Comparison of ENCODE assay signal across 14 cellular contexts in genomic region chr18:10661333-10661732, GRCh38.
DNase-seq lines count a peak whose midpoint lies in the region; ATAC-seq and TF ChIP-seq lines count a peak whose summit lies in the region.
"Had no signal": no experiment of that assay in that cellular context is flagged by ENCODE, and none has a peak within 500 bp of the region (broad histone marks: within the 10 kb centered on the region; RNA-seq: fewer than 3 reads in every experiment).

No MANE protein-coding gene starts in this region.

- no peaks in the 10 kb centered on the region for H3K79me1 ChIP-seq in mesenchymal stem cell (replicated peaks; ENCODE audit: low read length, poor library complexity, severe bottlenecking)

- H3K27me3 Mint-ChIP-seq in Calu3 (ENCODE audit: unreplicated experiment), result no peaks in the 10 kb centered on the region
- H3K27me3 Mint-ChIP-seq in HFFc6 (ENCODE audit: insufficient read depth), result peaks cover 27% of the 10 kb centered on the region
- no peaks in the 10 kb centered on the region for H3K27me3 Mint-ChIP-seq in activated naive CD4-positive, alpha-beta T cell treated with anti-CD3 and anti-CD28 coated beads, Interleukin-2, amount 10 ng/mL, durations not matched to agents 7 days and 5 days

- H3K4me3 ChIP-seq in mesenchymal stem cell (ENCODE audit: insufficient read depth in 1 of 2, low read depth in 1 of 2, low read length in 2 of 2) (peak overlapping the region in 1 of 2 experiments; percentile 22), coronary artery (no peak overlapping the region)
- H3K4me3 ChIP-seq: neural progenitor cell had no signal

- WGBS in mesenchymal stem cell, result 67% methylated on average over 1 of the region's 3 CpGs

- ATAC-seq in activated naive CD4-positive, alpha-beta T cell treated with anti-CD3 and anti-CD28 coated beads, Interleukin-2, amount 50 U/mL, for 72 hours, result no peak
- ATAC-seq: T-helper 17 cell had no signal

- TF ChIP-seq CTCF in Calu3 (IDR thresholded peaks at IDR 0.05; ENCODE audit: unreplicated experiment) (no peak), coronary artery (IDR thresholded peaks at IDR 0.05) (no peak), HFFc6 (IDR thresholded peaks at IDR 0.05) (no peak)

- no peaks in the 10 kb centered on the region for H3K36me3 ChIP-seq in mesenchymal stem cell (ENCODE audit: control insufficient read depth in 1 of 2, insufficient read depth in 2 of 2, low read depth in 1 of 2, low read length in 2 of 2)
- H3K36me3 ChIP-seq: neural progenitor cell had no signal

- intact Hi-C loops in Calu3 (cut with micrococcal nuclease; ENCODE audit: unreplicated experiment), result no loop called here

- no peaks in the 10 kb centered on the region for H3K9me3 ChIP-seq in mesenchymal stem cell (ENCODE audit: control insufficient read depth, low read length)

- H3K27ac Mint-ChIP-seq in Calu3 (ENCODE audit: unreplicated experiment), result peak overlapping the region; percentile 86
- no peak overlapping the region for H3K27ac Mint-ChIP-seq in HFFc6
- no peak overlapping the region for H3K27ac Mint-ChIP-seq in activated naive CD4-positive, alpha-beta T cell treated with anti-CD3 and anti-CD28 coated beads, Interleukin-2, amount 10 ng/mL, durations not matched to agents 7 days and 5 days
- H3K27ac Mint-ChIP-seq in activated naive CD4-positive, alpha-beta T cell treated with anti-CD3 and anti-CD28 coated beads, Interleukin-2, amount 50 U/mL, for 72 hours, result no peak overlapping the region
- H3K27ac Mint-ChIP-seq: activated T-helper 2 cell treated with anti-CD3 and anti-CD28 coated beads, Interferon-gamma antibody, Interleukin-2, Interleukin-4, amounts not matched to agents 10 μg/mL and 5 μg/mL and 100 μg/mL, durations not matched to agents 14 hours and 24 hours and 36 hours; T-helper 17 cell had no signal

- no peak overlapping the region for H2BK120ac ChIP-seq in mesenchymal stem cell (ENCODE audit: low read depth, low read length)

- H3K18ac ChIP-seq in mesenchymal stem cell (ENCODE audit: low read depth in 1 of 2, low read length in 2 of 2), result no peak overlapping the region

- no peak overlapping the region for H3K4ac ChIP-seq in mesenchymal stem cell (ENCODE audit: low read depth in 1 of 2, low read length in 2 of 2)

- no peak overlapping the region for H4K91ac ChIP-seq in mesenchymal stem cell (ENCODE audit: low read length)

- no peak overlapping the region for H3K4me2 ChIP-seq in mesenchymal stem cell (ENCODE audit: low read length, poor library complexity, severe bottlenecking)
- H3K4me2 ChIP-seq: neural progenitor cell had no signal

- DNase-seq in Calu3, result peak; percentile 47
- DNase-seq in LHCN-M2 (ENCODE audit: low read depth), result peak; percentile 49
- DNase-seq in dermis blood vessel endothelial cell, result peak; percentile 50
- DNase-seq in mesenchymal stem cell, result peak; percentile 31
- no peak for DNase-seq in coronary artery (ENCODE audit: low spot score)
- no peak for DNase-seq in HFFc6
- no peak for DNase-seq in activated naive CD4-positive, alpha-beta T cell treated with anti-CD3 and anti-CD28 coated beads, Interleukin-2, amount 10 ng/mL, durations not matched to agents 7 days and 5 days
- no peak for DNase-seq in activated naive CD4-positive, alpha-beta T cell treated with anti-CD3 and anti-CD28 coated beads, Interleukin-2, amount 50 U/mL, for 72 hours (ENCODE audit: low spot score in 2 of 2)
- DNase-seq: activated CD4-positive, alpha-beta T cell treated with anti-CD3 and anti-CD28 coated beads, Interleukin-2, amount 50 U/mL, for 1 hour; AML-193; central memory CD4-positive, alpha-beta T cell; T-helper 17 cell had no signal

- H3K9me3 Mint-ChIP-seq in Calu3 (ENCODE audit: low read depth, unreplicated experiment) (no peaks in the 10 kb centered on the region), HFFc6 (no peaks in the 10 kb centered on the region)
- no peaks in the 10 kb centered on the region for H3K9me3 Mint-ChIP-seq in activated naive CD4-positive, alpha-beta T cell treated with anti-CD3 and anti-CD28 coated beads, Interleukin-2, amount 10 ng/mL, durations not matched to agents 7 days and 5 days
- no peaks in the 10 kb centered on the region for H3K9me3 Mint-ChIP-seq in activated naive CD4-positive, alpha-beta T cell treated with anti-CD3 and anti-CD28 coated beads, Interleukin-2, amount 50 U/mL, for 72 hours
- H3K9me3 Mint-ChIP-seq: activated T-helper 2 cell treated with anti-CD3 and anti-CD28 coated beads, Interferon-gamma antibody, Interleukin-2, Interleukin-4, amounts not matched to agents 10 μg/mL and 5 μg/mL and 100 μg/mL, durations not matched to agents 14 hours and 24 hours and 36 hours; neural progenitor cell had no signal

- peaks cover 6% of the 10 kb centered on the region for H3K4me1 ChIP-seq in mesenchymal stem cell (ENCODE audit: control insufficient read depth, insufficient read depth, low read depth, low read length)
- H3K4me1 ChIP-seq: neural progenitor cell had no signal

- H3K36me3 Mint-ChIP-seq in Calu3 (ENCODE audit: insufficient read depth, unreplicated experiment), result peaks cover 7% of the 10 kb centered on the region
- H3K36me3 Mint-ChIP-seq in HFFc6 (ENCODE audit: low read depth), result no peaks in the 10 kb centered on the region
- no peaks in the 10 kb centered on the region for H3K36me3 Mint-ChIP-seq in activated naive CD4-positive, alpha-beta T cell treated with anti-CD3 and anti-CD28 coated beads, Interleukin-2, amount 10 ng/mL, durations not matched to agents 7 days and 5 days
- no peaks in the 10 kb centered on the region for H3K36me3 Mint-ChIP-seq in activated naive CD4-positive, alpha-beta T cell treated with anti-CD3 and anti-CD28 coated beads, Interleukin-2, amount 50 U/mL, for 72 hours
- H3K36me3 Mint-ChIP-seq: neural progenitor cell had no signal

- H2BK12ac ChIP-seq in mesenchymal stem cell (ENCODE audit: low read length in 2 of 2), result no peak overlapping the region

- H3K27ac ChIP-seq in mesenchymal stem cell (ENCODE audit: low read length, poor library complexity, severe bottlenecking) (no peak overlapping the region), coronary artery (peak overlapping the region in 1 of 2 donors; percentile 22)
- H3K27ac ChIP-seq: neural progenitor cell had no signal

- H2BK5ac ChIP-seq in mesenchymal stem cell (ENCODE audit: low read depth, low read length, poor library complexity, severe bottlenecking), result no peak overlapping the region

- peak overlapping the region; percentile 6 for H3K4me3 Mint-ChIP-seq in Calu3 (ENCODE audit: low read depth, unreplicated experiment)
- H3K4me3 Mint-ChIP-seq in HFFc6, result no peak overlapping the region
- H3K4me3 Mint-ChIP-seq in activated naive CD4-positive, alpha-beta T cell treated with anti-CD3 and anti-CD28 coated beads, Interleukin-2, amount 10 ng/mL, durations not matched to agents 7 days and 5 days, result no peak overlapping the region
- H3K4me3 Mint-ChIP-seq: neural progenitor cell, T-helper 17 cell had no signal

- no peak overlapping the region for H2AK5ac ChIP-seq in mesenchymal stem cell (ENCODE audit: low read length, severe bottlenecking)

- H3K9ac ChIP-seq in mesenchymal stem cell (ENCODE audit: low read length), result peak overlapping the region; percentile 87
- H3K9ac ChIP-seq: neural progenitor cell had no signal

- CTCF ChIA-PET in Calu3 (lab: Charles Lee), result interaction anchor here (0.6 to 1.1 kb wide), 2 partner anchors 55 to 460 kb away, joined by 3 to 4 read pairs; no protein-coding TSS in a partner anchor
- CTCF ChIA-PET in activated naive CD4-positive, alpha-beta T cell treated with anti-CD3 and anti-CD28 coated beads, Interleukin-2, amount 10 ng/mL, durations not matched to agents 7 days and 5 days (lab: Charles Lee), result no interaction called here

- H3K4me1 Mint-ChIP-seq in Calu3 (ENCODE audit: low read depth, unreplicated experiment) (peaks cover 26% of the 10 kb centered on the region), HFFc6 (ENCODE audit: low read depth) (no peaks in the 10 kb centered on the region)
- H3K4me1 Mint-ChIP-seq in activated naive CD4-positive, alpha-beta T cell treated with anti-CD3 and anti-CD28 coated beads, Interleukin-2, amount 10 ng/mL, durations not matched to agents 7 days and 5 days, result no peaks in the 10 kb centered on the region
- H3K4me1 Mint-ChIP-seq: neural progenitor cell, T-helper 17 cell had no signal

- peaks cover 10 to 14% of the 10 kb centered on the region in 2 experiments for H3K27me3 ChIP-seq in mesenchymal stem cell (ENCODE audit: control insufficient read depth in 1 of 2, insufficient read depth in 1 of 2, low read length in 2 of 2)
- H3K27me3 ChIP-seq: neural progenitor cell had no signal

- H2BK15ac ChIP-seq in mesenchymal stem cell (ENCODE audit: low read depth, poor library complexity, severe bottlenecking), result no peak overlapping the region

- no peak overlapping the region for H3K14ac ChIP-seq in mesenchymal stem cell (ENCODE audit: low read length in 2 of 2)

- BruUV-seq in Calu3 (replicated peaks; lab: Mats Ljungman, UMichigan), result no TSS peak

- no peak overlapping the region for H2AFZ ChIP-seq in mesenchymal stem cell (ENCODE audit: low read depth, low read length)

- no peak overlapping the region for H3K23ac ChIP-seq in mesenchymal stem cell (ENCODE audit: low read length in 2 of 2)

- no peak overlapping the region for H4K8ac ChIP-seq in mesenchymal stem cell (ENCODE audit: low read length)

Comparison
In these comparisons a context has a peak if more than half of its experiments do, and no peak if none do; other contexts are left out.
1. DNase-seq: peak in Calu3 (single experiment), LHCN-M2 (single experiment), dermis blood vessel endothelial cell (single experiment) and mesenchymal stem cell (single experiment); none in coronary artery (single experiment), HFFc6 (single experiment), activated naive CD4-positive, alpha-beta T cell treated with anti-CD3 and anti-CD28 coated beads, Interleukin-2, amount 10 ng/mL, durations not matched to agents 7 days and 5 days (single experiment) and activated naive CD4-positive, alpha-beta T cell treated with anti-CD3 and anti-CD28 coated beads, Interleukin-2, amount 50 U/mL, for 72 hours (0 of 2).